10 cellular contexts compared by ENCODE assay signal in the genomic region with DNA sequence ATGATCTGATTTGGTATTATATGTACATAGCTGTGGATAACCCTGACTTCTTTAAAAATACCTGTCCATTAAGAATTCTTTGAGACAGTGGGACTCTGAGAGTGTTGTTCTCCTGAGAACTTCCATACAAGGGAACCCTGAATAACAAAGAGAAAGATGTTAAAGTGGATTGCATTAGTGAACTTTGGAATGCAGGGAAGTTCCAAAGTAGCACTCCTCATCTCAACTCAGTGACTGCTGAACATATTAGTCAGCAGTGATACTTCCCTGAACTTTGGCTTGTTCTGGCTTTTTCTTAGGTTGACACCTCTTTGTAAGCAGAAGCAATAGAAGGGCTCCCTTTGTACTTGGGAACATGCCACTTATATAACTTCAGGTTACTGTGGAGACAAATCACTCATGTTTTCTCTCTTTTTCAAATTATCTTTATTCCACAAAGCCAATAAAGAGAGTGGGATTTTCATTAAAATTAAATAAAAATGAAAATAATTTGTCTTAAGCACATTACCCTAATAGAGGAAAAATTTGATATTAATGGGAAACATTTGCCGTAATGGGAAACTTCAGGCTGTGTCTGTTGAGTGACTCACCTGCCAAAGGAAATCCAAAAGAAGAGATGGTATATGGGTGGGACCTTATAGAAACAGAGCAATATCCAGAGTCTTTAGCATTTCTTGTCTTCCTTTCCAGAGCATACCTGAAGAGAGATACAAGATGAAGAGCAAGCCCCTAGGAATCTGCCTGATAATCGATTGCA. TPM values are rescaled to one million over a fixed set of nuclear protein-coding genes. Genes with fewer than 3 reads are reported as not detected.
A peak's percentile ranks its signal among the peaks of the same experiment; 100 is the strongest.
DNase-seq lines count a peak whose midpoint lies in the region; ATAC-seq, FAIRE-seq and TF ChIP-seq lines count a peak whose summit lies in the region.
"Had no signal": no experiment of that assay in that cellular context is flagged by ENCODE, and none has a peak within 500 bp of the region (broad histone marks: within the 10 kb centered on the region; RNA-seq: fewer than 3 reads in every experiment).

No MANE protein-coding gene starts in this region.

- H3K9me3 Mint-ChIP-seq in activated T-helper 1 cell treated with anti-CD3 and anti-CD28 coated beads, Interleukin-12 subunit alpha, Interleukin-12 subunit beta, Interleukin-2, Interleukin-4 antibody, amounts not matched to agents 30 ng/mL and 10 ng/mL and 1 ng/mL, durations not matched to agents 14 hours and 24 hours and 36 hours, result no peaks in the 10 kb centered on the region

- peaks cover 0 to 100% (median 61%) of the 10 kb centered on the region in 9 donors for H3K36me3 ChIP-seq in heart right ventricle

- 92 to 99% methylated on average over 2 of the region's 2 CpGs for WGBS in heart right ventricle, 2 donors

- intact Hi-C loops in activated T-helper 1 cell treated with anti-CD3 and anti-CD28 coated beads, Interleukin-12 subunit alpha, Interleukin-12 subunit beta, Interleukin-2, Interleukin-4 antibody, amounts not matched to agents 30 ng/mL and 10 ng/mL and 1 ng/mL, durations not matched to agents 14 hours and 24 hours and 36 hours (cut with micrococcal nuclease), result loop anchor here (2.0 kb wide), 1 partner anchor 16 kb away; no protein-coding TSS in a partner anchor
- intact Hi-C loops in heart right ventricle (cut with DNase I), result no loop called here
- intact Hi-C loops in sciatic nerve (cut with DNase I), result no loop called here

- peaks cover 6 to 69% (median 47%) of the 10 kb centered on the region in 9 donors for H3K4me1 ChIP-seq in heart right ventricle

- ATAC-seq in heart right ventricle (peak in 3 of 8 donors; percentile 36 to 51 (median 46)), sciatic nerve (peak; percentile 59), HG03342 (IDR thresholded peaks at IDR 0.05; ENCODE audit: unreplicated experiment) (no peak), HG02870 (IDR thresholded peaks at IDR 0.05; ENCODE audit: unreplicated experiment) (no peak)

- no peak for DNase-seq in H54 (ENCODE audit: insufficient read length, low spot score)
- no peak for DNase-seq in activated T-helper 1 cell treated with anti-CD3 and anti-CD28 coated beads, Interleukin-12 subunit alpha, Interleukin-12 subunit beta, Interleukin-2, Interleukin-4 antibody, amounts not matched to agents 30 ng/mL and 10 ng/mL and 1 ng/mL, durations not matched to agents 14 hours and 24 hours and 36 hours (ENCODE audit: low spot score)
- no peak for DNase-seq in heart right ventricle
- DNase-seq in sciatic nerve (ENCODE audit: low spot score), result no peak
- DNase-seq in Kasumi-1 (lab: John Stamatoyannopoulos, UW), result no peak
- no peak for DNase-seq in T-helper 9 cell
- DNase-seq: SIG-M5 had no signal

- H3K27ac Mint-ChIP-seq in activated T-helper 1 cell treated with anti-CD3 and anti-CD28 coated beads, Interleukin-12 subunit alpha, Interleukin-12 subunit beta, Interleukin-2, Interleukin-4 antibody, amounts not matched to agents 30 ng/mL and 10 ng/mL and 1 ng/mL, durations not matched to agents 14 hours and 24 hours and 36 hours, result peak overlapping the region; percentile 22

- H3K27me3 Mint-ChIP-seq in activated T-helper 1 cell treated with anti-CD3 and anti-CD28 coated beads, Interleukin-12 subunit alpha, Interleukin-12 subunit beta, Interleukin-2, Interleukin-4 antibody, amounts not matched to agents 30 ng/mL and 10 ng/mL and 1 ng/mL, durations not matched to agents 14 hours and 24 hours and 36 hours (ENCODE audit: insufficient read depth), result no peaks in the 10 kb centered on the region

- peaks cover 50% of the 10 kb centered on the region for H3K4me1 Mint-ChIP-seq in activated T-helper 1 cell treated with anti-CD3 and anti-CD28 coated beads, Interleukin-12 subunit alpha, Interleukin-12 subunit beta, Interleukin-2, Interleukin-4 antibody, amounts not matched to agents 30 ng/mL and 10 ng/mL and 1 ng/mL, durations not matched to agents 14 hours and 24 hours and 36 hours (ENCODE audit: low read depth)

- peak; percentile 86 for FAIRE-seq in H54 (lab: Jason Lieb, UNC)
- FAIRE-seq: islet of Langerhans had no signal

- no peaks in the 10 kb centered on the region for H3K9me3 ChIP-seq in heart right ventricle

- no peak for TF ChIP-seq CTCF in heart right ventricle (IDR thresholded peaks at IDR 0.05)

- H3K27ac ChIP-seq in heart right ventricle, result peak overlapping the region in 9 of 10 donors; percentile 20 to 94 (median 63)

- no peak overlapping the region for H3K4me3 Mint-ChIP-seq in activated T-helper 1 cell treated with anti-CD3 and anti-CD28 coated beads, Interleukin-12 subunit alpha, Interleukin-12 subunit beta, Interleukin-2, Interleukin-4 antibody, amounts not matched to agents 30 ng/mL and 10 ng/mL and 1 ng/mL, durations not matched to agents 14 hours and 24 hours and 36 hours

- H3K36me3 Mint-ChIP-seq in activated T-helper 1 cell treated with anti-CD3 and anti-CD28 coated beads, Interleukin-12 subunit alpha, Interleukin-12 subunit beta, Interleukin-2, Interleukin-4 antibody, amounts not matched to agents 30 ng/mL and 10 ng/mL and 1 ng/mL, durations not matched to agents 14 hours and 24 hours and 36 hours (ENCODE audit: low read depth), result peaks cover 56% of the 10 kb centered on the region

- H3K27me3 ChIP-seq in heart right ventricle, result no peaks in the 10 kb centered on the region

- no peak overlapping the region for H3K4me3 ChIP-seq in heart right ventricle

- no peak for TF ChIP-seq POLR2A in H54 (IDR thresholded peaks at IDR 0.05; ENCODE audit: low read depth, low read length)

RNA-seq across cellular contexts. Expression of gene CFLAR, which starts 33.3 kb away (rescaled TPM):
- total RNA-seq in activated T-helper 1 cell treated with anti-CD3 and anti-CD28 coated beads, Interleukin-12 subunit alpha, Interleukin-12 subunit beta, Interleukin-2, Interleukin-4 antibody, amounts not matched to agents 30 ng/mL and 10 ng/mL and 1 ng/mL, durations not matched to agents 14 hours and 24 hours and 36 hours, result 457 and 480 TPM in 2 replicates
- total RNA-seq in heart right ventricle (100 to 1,000 TPM; 171 to 257 (median 212) TPM), sciatic nerve (210 TPM)
- polyA plus RNA-seq in heart right ventricle, result 100 to 1,000 TPM in 1 of 2 donors, 10 to 100 TPM in 1; 91.5 to 164 TPM

RNA-seq across cellular contexts. Expression of gene CASP10, which starts 33.7 kb away (rescaled TPM):
- total RNA-seq in activated T-helper 1 cell treated with anti-CD3 and anti-CD28 coated beads, Interleukin-12 subunit alpha, Interleukin-12 subunit beta, Interleukin-2, Interleukin-4 antibody, amounts not matched to agents 30 ng/mL and 10 ng/mL and 1 ng/mL, durations not matched to agents 14 hours and 24 hours and 36 hours, result 13.5 and 15.7 TPM in 2 replicates
- total RNA-seq in heart right ventricle (10 to 100 TPM in 1 of 10 donors, 1 to 10 TPM in 9; 4.6 to 13.2 (median 5.6) TPM), sciatic nerve (14.3 TPM)
- 1 to 10 TPM; 2.0 to 5.9 TPM for polyA plus RNA-seq in heart right ventricle
